In the genomic region with DNA sequence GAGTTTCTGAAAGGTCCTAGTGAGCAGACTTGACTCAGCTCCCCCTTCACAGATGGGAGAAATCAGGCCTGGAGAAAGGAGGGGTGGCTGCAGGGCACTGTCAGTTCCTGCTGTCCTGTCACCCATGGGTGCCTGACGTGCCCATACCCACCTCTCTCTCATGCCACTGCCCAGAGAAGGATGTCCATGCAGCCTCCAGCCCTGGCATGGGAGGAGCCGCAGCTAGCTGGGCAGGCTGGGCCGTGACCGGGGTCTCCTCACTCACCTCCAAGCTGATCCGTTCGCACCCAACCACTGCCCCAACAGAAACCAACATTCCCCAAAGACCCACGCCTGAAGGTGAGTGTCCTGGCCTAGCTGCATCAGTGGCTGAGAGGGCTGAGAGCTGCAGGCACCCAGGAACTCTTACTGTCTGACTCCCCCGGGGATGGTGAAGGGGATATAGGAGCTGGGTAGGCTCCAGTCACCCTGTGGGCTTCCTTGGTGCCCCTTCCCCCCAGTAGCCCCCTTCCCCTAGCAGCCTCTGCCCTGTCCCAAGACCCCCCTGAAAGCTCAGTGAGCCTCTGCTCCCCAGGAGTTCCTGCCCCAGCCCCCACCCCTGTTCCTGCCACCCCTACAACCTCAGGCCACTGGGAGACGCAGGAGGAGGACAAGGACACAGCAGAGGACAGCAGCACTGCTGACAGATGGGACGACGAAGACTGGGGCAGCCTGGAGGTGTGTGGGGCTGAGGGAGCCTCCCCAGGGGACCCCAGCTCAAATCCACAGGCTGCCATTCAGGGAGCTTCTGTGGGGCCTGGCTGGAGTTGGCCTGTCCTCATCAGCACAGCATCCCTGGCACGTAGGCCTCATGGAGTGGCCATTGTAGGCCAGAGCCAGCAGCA, we compare ENCODE assay signal across 22 cellular contexts. TPM values are rescaled to one million over a fixed set of nuclear protein-coding genes. Genes with fewer than 3 reads are reported as not detected.
DNase-seq lines count a peak whose midpoint lies in the region; ATAC-seq and TF ChIP-seq lines count a peak whose summit lies in the region.
"Had no signal": no experiment of that assay in that cellular context is flagged by ENCODE, and none has a peak within 500 bp of the region (broad histone marks: within the 10 kb centered on the region; RNA-seq: fewer than 3 reads in every experiment).

No MANE protein-coding gene starts in this region.

- DNase-seq in activated naive CD8-positive, alpha-beta T cell treated with anti-CD3 and anti-CD28 coated beads, Interleukin-2, amount 50 U/mL, for 24 hours = no peak
- DNase-seq in Panc1 (ENCODE audit: low read depth, low spot score) (no peak), glutamatergic neuron (no peak), gastrocnemius medialis (no peak), HK-2 (ENCODE audit: unreplicated experiment) (no peak), activated gamma-delta T cell (lab: John Stamatoyannopoulos, UW) (no peak)
- DNase-seq: amniotic stem cell; CD4-positive, CD25-positive, alpha-beta regulatory T cell; GDM1; mesendoderm; naive B cell; NCI-H1694 treated with DMSO at 0.1 percent for 48 hours; NCI-H774; retina; SHP77; SW 1271 had no signal

- TF ChIP-seq CTCF in Panc1 (IDR thresholded peaks at IDR 0.05) = no peak
- no peak for TF ChIP-seq CTCF in glutamatergic neuron (IDR thresholded peaks at IDR 0.05; ENCODE audit: partially characterized antibody, unreplicated experiment)
- no peak for TF ChIP-seq CTCF in gastrocnemius medialis (IDR thresholded peaks at IDR 0.05 in 4 of 5, conservative IDR thresholded peaks at IDR 0.05 in 1 of 5)

- H3K4me3 ChIP-seq in Panc1 (ENCODE audit: low read depth in 2 of 2, low read length in 2 of 2) = no peak overlapping the region
- H3K4me3 ChIP-seq in gastrocnemius medialis = no peak overlapping the region
- H3K4me3 ChIP-seq: breast epithelium, spleen had no signal

- no TSS peak for BruUV-seq in Panc1 (replicated peaks; lab: Mats Ljungman, UMichigan)

- H3K27ac Mint-ChIP-seq in activated naive CD8-positive, alpha-beta T cell = peak overlapping the region; percentile 13
- no peak overlapping the region for H3K27ac Mint-ChIP-seq in activated naive CD8-positive, alpha-beta T cell treated with anti-CD3 and anti-CD28 coated beads, Interleukin-2, amount 50 U/mL, for 24 hours
- H3K27ac Mint-ChIP-seq in glutamatergic neuron (ENCODE audit: unreplicated experiment) = peak overlapping the region; percentile 52
- H3K27ac Mint-ChIP-seq: CD4-positive, CD25-positive, alpha-beta regulatory T cell; type B pancreatic cell had no signal

- H3K27ac ChIP-seq in Panc1 (ENCODE audit: low read length) = peak overlapping the region; percentile 39; the same call in 1 of the 2 replicates
- no peak overlapping the region for H3K27ac ChIP-seq in gastrocnemius medialis
- H3K27ac ChIP-seq: KMS-11 had no signal

- H3K9me3 ChIP-seq in Panc1 (ENCODE audit: control insufficient read depth, insufficient read depth, low read depth, low read length) (no peaks in the 10 kb centered on the region), gastrocnemius medialis (no peaks in the 10 kb centered on the region)
- H3K9me3 ChIP-seq: breast epithelium, spleen had no signal

- H3K36me3 Mint-ChIP-seq in activated naive CD8-positive, alpha-beta T cell = no peaks in the 10 kb centered on the region
- H3K36me3 Mint-ChIP-seq in activated naive CD8-positive, alpha-beta T cell treated with anti-CD3 and anti-CD28 coated beads, Interleukin-2, amount 50 U/mL, for 24 hours (ENCODE audit: low read depth) = peaks cover 13% of the 10 kb centered on the region
- H3K36me3 Mint-ChIP-seq in glutamatergic neuron (ENCODE audit: unreplicated experiment) = no peaks in the 10 kb centered on the region
- H3K36me3 Mint-ChIP-seq: naive B cell had no signal

- POLR2A ChIA-PET in Panc1 (lab: Charles Lee) = interaction anchor here (0.6 kb wide), 1 partner anchor 28 kb away, joined by 3 read pairs; no protein-coding TSS in a partner anchor

- H3K9me3 Mint-ChIP-seq in activated naive CD8-positive, alpha-beta T cell (ENCODE audit: low read depth) = no peaks in the 10 kb centered on the region
- no peaks in the 10 kb centered on the region for H3K9me3 Mint-ChIP-seq in activated naive CD8-positive, alpha-beta T cell treated with anti-CD3 and anti-CD28 coated beads, Interleukin-2, amount 50 U/mL, for 24 hours
- no peaks in the 10 kb centered on the region for H3K9me3 Mint-ChIP-seq in glutamatergic neuron (ENCODE audit: unreplicated experiment)
- H3K9me3 Mint-ChIP-seq: CD4-positive, CD25-positive, alpha-beta regulatory T cell; naive B cell; type B pancreatic cell had no signal

- in situ Hi-C loops in Panc1 (cut with HindIII; ENCODE audit: low pct_unique_long_range_greater_than_20kb, low sequenced_read_pairs) = no loop called here
- in situ Hi-C loops in gastrocnemius medialis (cut with MboI; ENCODE audit: low sequenced_read_pairs in 4 of 4) = no loop called here

- intact Hi-C loops in Panc1 (cut with micrococcal nuclease; ENCODE audit: unreplicated experiment) (no loop called here), gastrocnemius medialis (cut with DNase I; ENCODE audit: low total_unique reads) (no loop called here)

- H3K27me3 Mint-ChIP-seq in activated naive CD8-positive, alpha-beta T cell = no peaks in the 10 kb centered on the region
- H3K27me3 Mint-ChIP-seq in activated naive CD8-positive, alpha-beta T cell treated with anti-CD3 and anti-CD28 coated beads, Interleukin-2, amount 50 U/mL, for 24 hours = no peaks in the 10 kb centered on the region
- peaks cover 10% of the 10 kb centered on the region for H3K27me3 Mint-ChIP-seq in glutamatergic neuron (ENCODE audit: unreplicated experiment)
- H3K27me3 Mint-ChIP-seq: CD4-positive, CD25-positive, alpha-beta regulatory T cell; naive B cell; type B pancreatic cell had no signal

- peaks cover 2% of the 10 kb centered on the region; the same call in 1 of the 2 replicates for H3K36me3 ChIP-seq in Panc1 (ENCODE audit: control insufficient read depth, insufficient read depth, low read length)
- H3K36me3 ChIP-seq in gastrocnemius medialis = peaks cover 0 to 45% of the 10 kb centered on the region in 2 donors
- H3K36me3 ChIP-seq: breast epithelium had no signal

- peaks cover 5% of the 10 kb centered on the region for H3K4me1 Mint-ChIP-seq in activated naive CD8-positive, alpha-beta T cell (ENCODE audit: low read depth)
- H3K4me1 Mint-ChIP-seq in activated naive CD8-positive, alpha-beta T cell treated with anti-CD3 and anti-CD28 coated beads, Interleukin-2, amount 50 U/mL, for 24 hours = peaks cover 12% of the 10 kb centered on the region
- peaks cover 12% of the 10 kb centered on the region for H3K4me1 Mint-ChIP-seq in glutamatergic neuron (ENCODE audit: low read depth, unreplicated experiment)

- ATAC-seq in activated naive CD8-positive, alpha-beta T cell treated with anti-CD3 and anti-CD28 coated beads, Interleukin-2, amount 50 U/mL, for 24 hours = no peak
- ATAC-seq in Panc1 (no peak), gastrocnemius medialis (no peak), GM18517 (IDR thresholded peaks at IDR 0.05; ENCODE audit: unreplicated experiment) (no peak)

- no peak for TF ChIP-seq POLR2A in gastrocnemius medialis (IDR thresholded peaks at IDR 0.05)

- H3K4me3 Mint-ChIP-seq in activated naive CD8-positive, alpha-beta T cell = no peak overlapping the region
- H3K4me3 Mint-ChIP-seq in activated naive CD8-positive, alpha-beta T cell treated with anti-CD3 and anti-CD28 coated beads, Interleukin-2, amount 50 U/mL, for 24 hours = no peak overlapping the region
- peak overlapping the region; percentile 46 for H3K4me3 Mint-ChIP-seq in glutamatergic neuron (ENCODE audit: unreplicated experiment)
- H3K4me3 Mint-ChIP-seq: type B pancreatic cell had no signal

- no peaks in the 10 kb centered on the region for H3K27me3 ChIP-seq in Panc1 (ENCODE audit: control insufficient read depth, insufficient read depth, low read length)
- H3K27me3 ChIP-seq in gastrocnemius medialis = no peaks in the 10 kb centered on the region
- H3K27me3 ChIP-seq: breast epithelium, spleen had no signal

- peaks cover 18% of the 10 kb centered on the region for H3K4me1 ChIP-seq in Panc1 (ENCODE audit: control insufficient read depth, insufficient read depth, low read length)
- H3K4me1 ChIP-seq in gastrocnemius medialis = peaks cover 7 to 15% of the 10 kb centered on the region in 2 donors

- CTCF ChIA-PET in Panc1 (lab: Charles Lee) = no interaction called here

RNA-seq across cellular contexts. Expression of gene SCYL1, which starts 11.8 kb away (rescaled TPM):
- total RNA-seq in Panc1 (2021; ENCODE audit: unreplicated experiment) (117 TPM), glutamatergic neuron (ENCODE audit: unreplicated experiment) (80.0 TPM), gastrocnemius medialis (100 to 1,000 TPM; 120 to 162 (median 133) TPM)
- 172 TPM for polyA plus RNA-seq in Panc1 (2012; ENCODE audit: insufficient read length)

RNA-seq across cellular contexts. Expression of gene LTBP3, which starts 21.5 kb away (rescaled TPM):
- total RNA-seq in Panc1 (2021; ENCODE audit: unreplicated experiment) = 133 TPM
- polyA plus RNA-seq in Panc1 (2012; ENCODE audit: insufficient read length) = 275 TPM
- 2.5 TPM for total RNA-seq in glutamatergic neuron (ENCODE audit: unreplicated experiment)
- 10 to 100 TPM; 18.5 to 56.6 (median 35.6) TPM for total RNA-seq in gastrocnemius medialis

RNA-seq across cellular contexts. Expression of gene ZNRD2, which starts 33.6 kb away (rescaled TPM):
- total RNA-seq in Panc1 (2021; ENCODE audit: unreplicated experiment) (61.2 TPM), glutamatergic neuron (ENCODE audit: unreplicated experiment) (37.9 TPM), gastrocnemius medialis (10 to 100 TPM; 54.7 to 99.4 (median 75.3) TPM)
- 138 TPM for polyA plus RNA-seq in Panc1 (2012; ENCODE audit: insufficient read length)

RNA-seq across cellular contexts. Expression of gene FAM89B, which starts 35.7 kb away (rescaled TPM):
- total RNA-seq in Panc1 (2021; ENCODE audit: unreplicated experiment) (102 TPM), glutamatergic neuron (ENCODE audit: unreplicated experiment) (184 TPM), gastrocnemius medialis (100 to 1,000 TPM in 3 of 4 donors, 10 to 100 TPM in 1; 86.6 to 154 (median 119) TPM)
- 151 TPM for polyA plus RNA-seq in Panc1 (2012; ENCODE audit: insufficient read length)

RNA-seq across cellular contexts. Expression of gene MALAT1, which starts 37.8 kb away (rescaled TPM):
- total RNA-seq in Panc1 (2021; ENCODE audit: unreplicated experiment) (13,645 TPM), glutamatergic neuron (ENCODE audit: unreplicated experiment) (18,218 TPM), gastrocnemius medialis (1,000 to 10,000 TPM in 3 of 4 donors, 100 to 1,000 TPM in 1; 874 to 6,745 (median 1,938) TPM)
- 690 TPM for polyA plus RNA-seq in Panc1 (2012; ENCODE audit: insufficient read length)
